ENCODE assay signal across 11 cellular contexts in genomic region chr2:37982847-37983246, GRCh38.
"Had no signal": no experiment of that assay in that cellular context is flagged by ENCODE, and none has a peak within 500 bp of the region (broad histone marks: within the 10 kb centered on the region; RNA-seq: fewer than 3 reads in every experiment).

No MANE protein-coding gene starts in this region.

- H3K79me2 ChIP-seq: parathyroid adenoma had no signal

- H3K27me3 Mint-ChIP-seq: naive B cell; stimulated activated memory B cell treated with anti-CD40 and anti-IgM and Interleukin-4, amounts not matched to agents 10 μg/mL and 1 μg/mL and 100 μg/mL, for 72 hours; stimulated activated naive CD8-positive, alpha-beta T cell treated with anti-CD3 and anti-CD28 coated beads, Interleukin-15, amount 100 ng/mL, for 72 hours had no signal

- H3K36me3 ChIP-seq: prostate gland, transverse colon had no signal

- H3K4me3 ChIP-seq: prostate gland, testis, transverse colon had no signal

- H3K27me3 ChIP-seq: foreskin keratinocyte, spleen, testis, transverse colon had no signal

- H3K9me3 Mint-ChIP-seq: stimulated activated memory B cell treated with anti-CD40 and anti-IgM and Interleukin-4, amounts not matched to agents 10 μg/mL and 1 μg/mL and 100 μg/mL, for 72 hours; stimulated activated naive CD8-positive, alpha-beta T cell treated with anti-CD3 and anti-CD28 coated beads, Interleukin-15, amount 100 ng/mL, for 72 hours had no signal

- H3K4me3 Mint-ChIP-seq: stimulated activated naive CD8-positive, alpha-beta T cell treated with anti-CD3 and anti-CD28 coated beads, Interleukin-15, amount 100 ng/mL, for 72 hours had no signal

- H3K4me1 ChIP-seq: foreskin keratinocyte, parathyroid adenoma, prostate gland, testis, transverse colon had no signal

- H3K36me3 Mint-ChIP-seq: naive B cell had no signal

- ATAC-seq: foreskin keratinocyte; stimulated activated memory B cell treated with anti-CD40 and anti-IgM and Interleukin-4, amounts not matched to agents 10 μg/mL and 1 μg/mL and 100 μg/mL, for 72 hours; stimulated activated naive CD8-positive, alpha-beta T cell treated with anti-CD3 and anti-CD28 coated beads, Interleukin-15, amount 100 ng/mL, for 72 hours had no signal

- H3K27ac Mint-ChIP-seq: endodermal cell; naive B cell; stimulated activated naive CD8-positive, alpha-beta T cell treated with anti-CD3 and anti-CD28 coated beads, Interleukin-15, amount 100 ng/mL, for 72 hours had no signal

- H3K9ac ChIP-seq: parathyroid adenoma had no signal

- H3K9me3 ChIP-seq: prostate gland, spleen, testis, transverse colon had no signal

- H3K27ac ChIP-seq: coronary artery, foreskin keratinocyte, parathyroid adenoma, prostate gland, testis, transverse colon had no signal
